1 cellular context compared by ENCODE assay signal in genomic region chr1:109877776-109878175, GRCh38.
TF ChIP-seq lines count a peak whose summit lies in the region.

No MANE protein-coding gene starts in this region.

TF ChIP-seq in WTC11, 78 proteins besides CTCF, POLR2A, EP300 and RAD21 (continued from another document):
- TF ChIP-seq AR (CRISPR knock-in tag; IDR thresholded peaks at IDR 0.05) (no peak), OVOL2 (CRISPR knock-in tag; IDR thresholded peaks at IDR 0.05; ENCODE audit: borderline replicate concordance) (no peak), GABPB1 (CRISPR knock-in tag; IDR thresholded peaks at IDR 0.05) (no peak)
